In genomic region chr2:24955232-24955631, GRCh38 we compare ENCODE assay signal across 35 cellular contexts.
"Had no signal": no experiment of that assay in that cellular context is flagged by ENCODE, and none has a peak within 500 bp of the region (broad histone marks: within the 10 kb centered on the region; RNA-seq: fewer than 3 reads in every experiment).

No MANE protein-coding gene starts in this region.

- H3K27ac ChIP-seq: adrenal gland, body of pancreas, brain microvascular endothelial cell, breast epithelium, VCaP had no signal

- FAIRE-seq: astrocyte, TTC549 had no signal

- H3K4me3 ChIP-seq: adrenal gland, body of pancreas, breast epithelium had no signal

- DNase-seq: activated B cell treated with CpG ODN at 0.5 μM for 24 hours; activated CD4-positive, alpha-beta memory T cell treated with anti-CD3 and anti-CD28 coated beads for 36 hours; activated CD4-positive, alpha-beta T cell treated with anti-CD3 and anti-CD28 coated beads for 4 hours; activated CD4-positive, alpha-beta T cell treated with anti-CD3 and anti-CD28 coated beads, Interleukin-2, amount 10 ng/mL, durations not matched to agents 24 days and 14 days; activated CD4-positive, alpha-beta T cell treated with anti-CD3 and anti-CD28 coated beads, Interleukin-2, amount 50 U/mL, for 1 hour; activated CD4-positive, alpha-beta T cell treated with anti-CD3 and anti-CD28 coated beads, Interleukin-2, amount 50 U/mL, for 4 hours; activated CD4-positive, CD25-positive, alpha-beta regulatory T cell treated with anti-CD3 and anti-CD28 coated beads, Interleukin-2, amount 50 U/mL, for 72 hours; activated CD8-positive, alpha-beta memory T cell treated with anti-CD3 and anti-CD28 coated beads, Interleukin-2, amount 50 U/mL, for 4 hours; activated CD8-positive, alpha-beta T cell treated with anti-CD3 and anti-CD28 coated beads for 36 hours; activated effector memory CD4-positive, alpha-beta T cell treated with anti-CD3 and anti-CD28 coated beads, Interleukin-2, amount 50 U/mL, for 16 hours; activated gamma-delta T cell treated with Interleukin-2 at 50 U/mL for 16 hours; activated naive CD4-positive, alpha-beta T cell; activated naive CD4-positive, alpha-beta T cell treated with anti-CD3 and anti-CD28 coated beads for 36 hours; activated naive CD4-positive, alpha-beta T cell treated with anti-CD3 and anti-CD28 coated beads, Interleukin-2, amount 50 U/mL, for 16 hours; activated naive CD8-positive, alpha-beta T cell treated with anti-CD3 and anti-CD28 coated beads for 36 hours; activated T-cell treated with anti-CD3 and anti-CD28 coated beads for 4 hours; activated T-cell treated with anti-CD3 and anti-CD28 coated beads, Interleukin-2, amount 50 U/mL, for 1 hour; activated T-cell treated with anti-CD3 and anti-CD28 coated beads, Interleukin-2, amount 50 U/mL, for 4 hours; activated T-cell treated with anti-CD3 and anti-CD28 coated beads, Interleukin-2, amount 50 U/mL, for 72 hours; adrenal gland; amniotic stem cell; aorta; body of pancreas; brain microvascular endothelial cell; central memory CD4-positive, alpha-beta T cell; T-helper 2 cell; T-helper 9 cell had no signal

- H3K27me3 ChIP-seq: adrenal gland, body of pancreas, brain microvascular endothelial cell, breast epithelium had no signal

- H3K9me3 ChIP-seq: adrenal gland, body of pancreas had no signal

- H3K27me3 Mint-ChIP-seq: activated B cell treated with CpG ODN at 0.5 μM for 24 hours; activated CD4-positive, alpha-beta memory T cell treated with anti-CD3 and anti-CD28 coated beads for 36 hours; activated CD4-positive, alpha-beta T cell treated with anti-CD3 and anti-CD28 coated beads, Interleukin-2, amount 10 ng/mL, durations not matched to agents 24 days and 14 days; activated CD8-positive, alpha-beta T cell treated with anti-CD3 and anti-CD28 coated beads for 36 hours; activated naive CD8-positive, alpha-beta T cell treated with anti-CD3 and anti-CD28 coated beads for 36 hours; activated T-helper 17 cell treated with anti-CD3 and anti-CD28 coated beads, Interleukin-2, amount 50 U/mL, for 72 hours had no signal

- H3K4me1 ChIP-seq: adrenal gland, body of pancreas, breast epithelium had no signal

- H3K9me3 Mint-ChIP-seq: activated T-cell treated with anti-CD3 and anti-CD28 coated beads, Interleukin-2, amount 50 U/mL, for 72 hours had no signal

- H3K27ac Mint-ChIP-seq: activated B cell treated with CpG ODN at 0.5 μM for 24 hours; activated CD4-positive, alpha-beta memory T cell treated with anti-CD3 and anti-CD28 coated beads for 36 hours; activated CD4-positive, alpha-beta T cell treated with anti-CD3 and anti-CD28 coated beads, Interleukin-2, amount 10 ng/mL, durations not matched to agents 24 days and 14 days; activated CD8-positive, alpha-beta T cell treated with anti-CD3 and anti-CD28 coated beads for 36 hours; activated naive CD4-positive, alpha-beta T cell treated with anti-CD3 and anti-CD28 coated beads for 36 hours; activated naive CD4-positive, alpha-beta T cell treated with anti-CD3 and anti-CD28 coated beads, Interleukin-2, amount 50 U/mL, for 72 hours; activated naive CD8-positive, alpha-beta T cell treated with anti-CD3 and anti-CD28 coated beads for 36 hours; activated T-cell treated with anti-CD3 and anti-CD28 coated beads, Interleukin-2, amount 50 U/mL, for 72 hours; activated T-helper 1 cell treated with anti-CD3 and anti-CD28 coated beads, Interleukin-12 subunit alpha, Interleukin-12 subunit beta, Interleukin-2, Interleukin-4 antibody, amounts not matched to agents 30 ng/mL and 10 ng/mL and 1 ng/mL, durations not matched to agents 14 hours and 24 hours and 36 hours; activated T-helper 17 cell treated with anti-CD3 and anti-CD28 coated beads, Interleukin-2, amount 50 U/mL, for 72 hours; T-helper 2 cell treated with Interferon-gamma antibody and Interleukin-4, amounts not matched to agents 5 μg/mL and 100 μg/mL, for 36 hours had no signal

- ATAC-seq: activated CD8-positive, alpha-beta T cell treated with anti-CD3 and anti-CD28 coated beads for 36 hours; activated naive CD4-positive, alpha-beta T cell treated with anti-CD3 and anti-CD28 coated beads, Interleukin-2, amount 50 U/mL, for 72 hours; activated T-cell treated with anti-CD3 and anti-CD28 coated beads, Interleukin-2, amount 50 U/mL, for 4 hours; activated T-cell treated with anti-CD3 and anti-CD28 coated beads, Interleukin-2, amount 50 U/mL, for 72 hours; activated T-helper 17 cell treated with anti-CD3 and anti-CD28 coated beads, Interleukin-2, amount 50 U/mL, for 72 hours; body of pancreas had no signal

- H3K4me3 Mint-ChIP-seq: activated B cell treated with CpG ODN at 0.5 μM for 24 hours; activated CD4-positive, alpha-beta memory T cell treated with anti-CD3 and anti-CD28 coated beads for 36 hours; activated CD4-positive, alpha-beta T cell treated with anti-CD3 and anti-CD28 coated beads, Interleukin-2, amount 10 ng/mL, durations not matched to agents 24 days and 14 days; activated CD8-positive, alpha-beta T cell treated with anti-CD3 and anti-CD28 coated beads for 36 hours; activated naive CD4-positive, alpha-beta T cell treated with anti-CD3 and anti-CD28 coated beads for 36 hours; activated naive CD8-positive, alpha-beta T cell treated with anti-CD3 and anti-CD28 coated beads for 36 hours; activated T-cell treated with anti-CD3 and anti-CD28 coated beads, Interleukin-2, amount 50 U/mL, for 4 hours; activated T-cell treated with anti-CD3 and anti-CD28 coated beads, Interleukin-2, amount 50 U/mL, for 72 hours; activated T-helper 1 cell treated with anti-CD3 and anti-CD28 coated beads, Interleukin-12 subunit alpha, Interleukin-12 subunit beta, Interleukin-2, Interleukin-4 antibody, amounts not matched to agents 30 ng/mL and 10 ng/mL and 1 ng/mL, durations not matched to agents 14 hours and 24 hours and 36 hours; activated T-helper 17 cell treated with anti-CD3 and anti-CD28 coated beads, Interleukin-2, amount 50 U/mL, for 72 hours; T-helper 2 cell treated with Interferon-gamma antibody and Interleukin-4, amounts not matched to agents 5 μg/mL and 100 μg/mL, for 36 hours had no signal

- H3K4me1 Mint-ChIP-seq: activated B cell treated with CpG ODN at 0.5 μM for 24 hours had no signal
